ENCODE assay signal across 8 cellular contexts in the genomic region with DNA sequence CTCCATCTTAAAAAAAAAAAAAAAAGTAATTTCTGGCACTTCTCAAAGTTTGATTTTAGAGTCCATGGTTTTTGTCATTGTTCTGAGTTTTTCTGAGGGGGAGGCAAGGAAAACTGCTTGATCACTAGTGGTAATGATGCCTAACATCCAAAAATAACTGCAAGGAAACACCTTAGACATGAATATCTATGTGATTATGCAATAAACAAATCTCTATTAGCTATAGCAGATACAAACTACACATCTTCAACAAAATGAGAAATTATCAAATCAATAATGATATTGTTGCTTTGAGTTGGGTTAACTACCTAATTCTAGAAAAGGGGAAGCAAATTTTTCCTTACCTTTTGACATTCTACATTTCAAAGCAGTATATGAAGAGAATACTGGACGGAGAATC.
"Had no signal": no experiment of that assay in that cellular context is flagged by ENCODE, and none has a peak within 500 bp of the region (broad histone marks: within the 10 kb centered on the region; RNA-seq: fewer than 3 reads in every experiment).

No MANE protein-coding gene starts in this region.

- H3K4me3 ChIP-seq: GM12878 had no signal

- FAIRE-seq: G401.6, GM12878, GM12891, GM12892, GM18507, GM19239 had no signal

- ATAC-seq: GM12878 had no signal

- DNase-seq: GDM1, GF-D8 had no signal
